8 cellular contexts compared by ENCODE assay signal in the genomic region with DNA sequence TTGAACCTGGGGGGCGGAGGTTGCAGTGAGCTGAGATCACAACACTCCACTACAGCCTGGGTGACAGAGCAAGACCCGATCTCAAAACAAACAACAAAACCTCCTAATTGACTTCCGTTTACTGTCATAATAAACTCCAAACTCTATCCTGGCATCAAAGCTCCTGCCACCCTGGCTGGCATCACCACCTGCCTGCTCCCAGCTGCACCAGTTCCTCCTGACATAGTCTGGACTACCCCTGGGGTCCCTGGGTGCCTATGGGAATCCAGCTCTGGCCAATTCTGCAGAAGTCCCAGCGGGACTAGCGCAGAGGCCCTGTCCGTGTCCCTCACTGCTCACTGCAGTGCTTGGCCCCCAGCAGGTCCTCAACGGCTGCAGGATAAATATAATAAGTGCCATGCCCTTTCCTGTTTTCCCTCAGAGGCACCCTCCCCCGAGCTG. TPM values are rescaled to one million over a fixed set of nuclear protein-coding genes. Genes with fewer than 3 reads are reported as not detected.
DNase-seq lines count a peak whose midpoint lies in the region; ATAC-seq and TF ChIP-seq lines count a peak whose summit lies in the region.

No MANE protein-coding gene starts in this region.

- peaks cover 9% of the 10 kb centered on the region; the same call in 1 of the 2 replicates for H3K4me1 ChIP-seq in HUES64 (ENCODE audit: insufficient read depth, low read length)

- H3K27me3 ChIP-seq in CD4-positive, alpha-beta T cell (ENCODE audit: control insufficient read depth, insufficient read depth, low read length): no peaks in the 10 kb centered on the region
- H3K27me3 ChIP-seq in HUES64 (ENCODE audit: insufficient read depth, low read length): no peaks in the 10 kb centered on the region

- H3K4me3 Mint-ChIP-seq in CD4-positive, alpha-beta T cell: peak overlapping the region; percentile 92
- peak overlapping the region; percentile 87 for H3K4me3 Mint-ChIP-seq in chondrocyte (ENCODE audit: unreplicated experiment)
- peak overlapping the region; percentile 93 to 95 (median 94) for H3K4me3 Mint-ChIP-seq in nephron

- intact Hi-C loops in CD4-positive, alpha-beta T cell (cut with DNase I, micrococcal nuclease): loop anchor here in 1 of 2 experiments (5.0 to 10.0 kb wide), 7 partner anchors 40 to 635 kb away; partner anchors contain the start of genes CLCN7, KCTD5, MLST8 and NDUFB10

- peak overlapping the region; percentile 74 for H3K4me3 ChIP-seq in HUES64 (ENCODE audit: low read length)

- no peaks in the 10 kb centered on the region for H3K9me3 Mint-ChIP-seq in CD4-positive, alpha-beta T cell
- no peaks in the 10 kb centered on the region for H3K9me3 Mint-ChIP-seq in chondrocyte (ENCODE audit: low read depth)
- no peaks in the 10 kb centered on the region for H3K9me3 Mint-ChIP-seq in nephron

- H3K27ac Mint-ChIP-seq in CD4-positive, alpha-beta T cell: no peak overlapping the region
- H3K27ac Mint-ChIP-seq in chondrocyte (ENCODE audit: unreplicated experiment): peak overlapping the region; percentile 86
- H3K27ac Mint-ChIP-seq in nephron: peak overlapping the region; percentile 86 to 96 (median 89)

- CTCF ChIA-PET in CD4-positive, alpha-beta T cell (lab: Charles Lee): interaction anchor here (0.9 to 1.5 kb wide), 2 partner anchors 10 to 94 kb away, joined by 4 read pairs; no protein-coding TSS in a partner anchor

- peaks cover 26% of the 10 kb centered on the region for H3K36me3 ChIP-seq in HUES64 (ENCODE audit: insufficient read depth, low read length)

- 43% methylated on average over 8 of the region's 8 CpGs for WGBS in HUES64

- H3K9ac ChIP-seq in HUES64 (ENCODE audit: low read depth, low read length): peak overlapping the region; percentile 67

- H3K36me3 Mint-ChIP-seq in CD4-positive, alpha-beta T cell (ENCODE audit: low read depth): peaks cover 9% of the 10 kb centered on the region
- peaks cover 7% of the 10 kb centered on the region for H3K36me3 Mint-ChIP-seq in chondrocyte (ENCODE audit: low read depth)
- H3K36me3 Mint-ChIP-seq in nephron (ENCODE audit: low read depth): peaks cover 9% of the 10 kb centered on the region

- ATAC-seq in CD4-positive, alpha-beta T cell (ENCODE audit: poor library complexity): no peak
- no peak for ATAC-seq in GM19351 (IDR thresholded peaks at IDR 0.05; ENCODE audit: unreplicated experiment)

- no peak overlapping the region for H3K27ac ChIP-seq in CD4-positive, alpha-beta T cell (ENCODE audit: low read depth, low read length)
- no peak overlapping the region for H3K27ac ChIP-seq in HUES64 (ENCODE audit: low read depth, low read length)

- POLR2A ChIA-PET in CD4-positive, alpha-beta T cell (lab: Charles Lee): interaction anchor here (0.8 to 3.0 kb wide), 10 partner anchors 19 to 731 kb away, joined by 3 to 32 read pairs (median 4); partner anchors contain the start of genes PGP, PKD1, RPS2 and TRAF7

- H3K27me3 Mint-ChIP-seq in CD4-positive, alpha-beta T cell: no peaks in the 10 kb centered on the region
- H3K27me3 Mint-ChIP-seq in chondrocyte (ENCODE audit: low read depth) (no peaks in the 10 kb centered on the region), nephron (ENCODE audit: low read depth) (no peaks in the 10 kb centered on the region)

- no peak for TF ChIP-seq CTCF in CD4-positive, alpha-beta T cell (IDR thresholded peaks at IDR 0.05)
- no peak for TF ChIP-seq CTCF in chondrocyte (IDR thresholded peaks at IDR 0.05)
- no peak for TF ChIP-seq CTCF in nephron (IDR thresholded peaks at IDR 0.05; ENCODE audit: unreplicated experiment in 3 of 3)
- no peak for TF ChIP-seq CTCF in GM10266 (IDR thresholded peaks at IDR 0.05; ENCODE audit: control insufficient read depth, insufficient read depth, low read depth, missing control alignments)

- H3K9me3 ChIP-seq in CD4-positive, alpha-beta T cell (ENCODE audit: control insufficient read depth, low read length): no peaks in the 10 kb centered on the region
- H3K9me3 ChIP-seq in HUES64 (ENCODE audit: insufficient read depth, low read depth, low read length): no peaks in the 10 kb centered on the region

- peaks cover 23% of the 10 kb centered on the region for H3K4me1 Mint-ChIP-seq in CD4-positive, alpha-beta T cell (ENCODE audit: low read depth)
- H3K4me1 Mint-ChIP-seq in chondrocyte (ENCODE audit: low read depth): peaks cover 29% of the 10 kb centered on the region
- H3K4me1 Mint-ChIP-seq in nephron: peaks cover 15% of the 10 kb centered on the region

- DNase-seq in CD4-positive, alpha-beta T cell: no peak
- DNase-seq in chondrocyte (ENCODE audit: low spot score) (no peak), NCI-H187 (lab: John Stamatoyannopoulos, UW) (no peak), GM10266 (ENCODE audit: extremely low spot score) (no peak), GF-D8 (lab: John Stamatoyannopoulos, UW) (no peak)

RNA-seq across cellular contexts. Expression of gene NTHL1, which starts 0.7 kb away (rescaled TPM):
- total RNA-seq in CD4-positive, alpha-beta T cell: 1 to 10 TPM; 2.7 to 2.9 TPM
- polyA plus RNA-seq in HUES64 (2013, experiment 1 of 2): 53.2 TPM
- polyA plus RNA-seq in HUES64 (2013, experiment 2 of 2): 44.9 TPM
- 12.6 to 15.4 TPM (median 14.2 TPM) in 3 replicates for total RNA-seq in chondrocyte

RNA-seq across cellular contexts. Expression of gene TSC2, which starts 0.9 kb away (rescaled TPM):
- total RNA-seq in CD4-positive, alpha-beta T cell: 10 to 100 TPM; 83.0 to 85.0 TPM
- 39.7 TPM for polyA plus RNA-seq in HUES64 (2013, experiment 1 of 2)
- 37.3 TPM for polyA plus RNA-seq in HUES64 (2013, experiment 2 of 2)
- 107 to 158 TPM (median 108 TPM) in 3 replicates for total RNA-seq in chondrocyte

RNA-seq across cellular contexts. Expression of gene NHERF2, which starts 20.2 kb away (rescaled TPM):
- total RNA-seq in CD4-positive, alpha-beta T cell: 1 to 10 TPM; 1.9 to 2.0 TPM
- polyA plus RNA-seq in HUES64 (2013, experiment 1 of 2): 5.8 TPM
- polyA plus RNA-seq in HUES64 (2013, experiment 2 of 2): 7.9 TPM
- total RNA-seq in chondrocyte: 61.5 to 89.4 TPM (median 87.0 TPM) in 3 replicates

RNA-seq across cellular contexts. Expression of gene NPW, which starts 27.3 kb away (rescaled TPM):
- total RNA-seq in CD4-positive, alpha-beta T cell: under 1 TPM in 1 of 2 experiments, not detected in 1; 0.80 TPM
- 1.8 TPM for polyA plus RNA-seq in HUES64 (2013, experiment 1 of 2)
- 1.4 TPM for polyA plus RNA-seq in HUES64 (2013, experiment 2 of 2)
- total RNA-seq in chondrocyte: 1.1 to 3.7 TPM (median 2.5 TPM) in 3 replicates

RNA-seq across cellular contexts. Expression of gene ZNF598, which starts 37.3 kb away (rescaled TPM):
- 10 to 100 TPM; 39.7 to 43.6 TPM for total RNA-seq in CD4-positive, alpha-beta T cell
- 28.1 TPM for polyA plus RNA-seq in HUES64 (2013, experiment 1 of 2)
- 25.1 TPM for polyA plus RNA-seq in HUES64 (2013, experiment 2 of 2)
- 39.0 to 43.4 TPM (median 41.7 TPM) in 3 replicates for total RNA-seq in chondrocyte

Comparison
In these comparisons a context has a peak if more than half of its experiments do, and no peak if none do; other contexts are left out.
1. RNA of gene NHERF2, which starts 20.2 kb away (total RNA-seq): 61.5 to 89.4 TPM in chondrocyte; 1.9 to 2.0 TPM in CD4-positive, alpha-beta T cell; every median in the first group is over 10 times any median in the second.
2. Peak in every context shown above with its lines, with median percentiles within 50 percentile points of each other: H3K4me3 Mint-ChIP-seq.